In the genomic region with DNA sequence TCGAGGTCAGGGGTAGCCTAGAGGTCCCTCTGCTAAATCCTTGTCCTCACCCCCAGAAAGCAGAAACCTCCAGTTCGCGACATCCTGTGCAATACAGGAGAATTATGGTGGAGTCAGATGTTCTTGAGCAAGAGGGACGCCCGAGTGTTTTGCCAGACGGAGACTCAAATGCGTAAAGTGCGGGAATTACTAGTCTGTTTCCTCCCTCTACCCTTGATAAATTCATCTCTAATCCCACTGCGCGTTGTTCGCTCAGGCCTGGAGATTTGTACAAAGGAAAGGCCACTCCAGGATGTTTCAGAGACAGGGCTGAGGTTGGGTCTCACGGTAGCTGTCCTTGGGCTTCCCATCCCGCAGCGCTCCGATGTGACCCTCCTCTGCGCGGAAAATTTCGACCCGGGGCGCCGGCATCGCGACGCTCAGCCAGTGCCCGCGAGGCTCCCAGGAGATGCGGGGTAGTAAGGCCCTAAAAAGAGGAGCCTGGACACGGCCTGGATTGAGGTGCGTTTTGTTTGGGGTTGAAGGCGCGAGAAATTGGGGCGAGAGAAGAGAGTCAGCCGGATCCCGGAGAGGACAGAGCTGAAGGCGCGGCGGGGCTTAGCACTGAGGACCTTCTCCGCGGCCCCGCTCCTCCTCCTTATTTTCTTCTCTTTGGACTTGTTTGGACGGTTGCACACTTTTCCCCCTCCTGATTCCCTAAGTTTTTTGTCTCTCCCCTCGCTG, we compare ENCODE assay signal across 11 cellular contexts. TPM values are rescaled to one million over a fixed set of nuclear protein-coding genes. Genes with fewer than 3 reads are reported as not detected.
DNase-seq lines count a peak whose midpoint lies in the region; ATAC-seq, FAIRE-seq and TF ChIP-seq lines count a peak whose summit lies in the region.
"Had no signal": no experiment of that assay in that cellular context is flagged by ENCODE, and none has a peak within 500 bp of the region (broad histone marks: within the 10 kb centered on the region; RNA-seq: fewer than 3 reads in every experiment).

No MANE protein-coding gene starts in this region.

- H3K27ac ChIP-seq in CD4-positive, CD25-positive, alpha-beta regulatory T cell (ENCODE audit: insufficient read depth, low read length, poor library complexity, severe bottlenecking) = no peak overlapping the region
- H3K27ac ChIP-seq in GM12878 (ENCODE audit: control insufficient read depth, insufficient read depth) = no peak overlapping the region
- no peak overlapping the region for H3K27ac ChIP-seq in naive thymus-derived CD4-positive, alpha-beta T cell (ENCODE audit: low read depth, low read length)

- no peak for TF ChIP-seq RAD21 in GM12878 (IDR thresholded peaks at IDR 0.05; ENCODE audit: insufficient read depth, low read depth, low read length)

- intact Hi-C loops in GM12878 (cut with micrococcal nuclease; ENCODE audit: unreplicated experiment) = no loop called here
- intact Hi-C loops in naive thymus-derived CD4-positive, alpha-beta T cell (cut with micrococcal nuclease) = loop anchor here in 1 of 2 donors (5.0 kb wide), 1 partner anchor 111 kb away; no protein-coding TSS in a partner anchor

- no TSS peak for BruUV-seq in GM12878 (replicated peaks; lab: Mats Ljungman, UMichigan)

- no peaks in the 10 kb centered on the region for H3K79me2 ChIP-seq in GM12878 (ENCODE audit: control insufficient read depth, insufficient read depth, low read length)

- H3K4me1 ChIP-seq in CD4-positive, CD25-positive, alpha-beta regulatory T cell (ENCODE audit: control insufficient read depth, insufficient read depth, low read length, poor library complexity, severe bottlenecking) = no peaks in the 10 kb centered on the region
- no peaks in the 10 kb centered on the region for H3K4me1 ChIP-seq in GM12878 (ENCODE audit: control insufficient read depth, insufficient read depth, low read length)
- peaks cover 0 to 24% of the 10 kb centered on the region in 2 donors for H3K4me1 ChIP-seq in naive thymus-derived CD4-positive, alpha-beta T cell (ENCODE audit: control insufficient read depth in 2 of 2, insufficient read depth in 2 of 2, low read length in 2 of 2)

- H3K9me3 Mint-ChIP-seq in CD4-positive, CD25-positive, alpha-beta regulatory T cell = peaks cover 0 to 13% (median 2%) of the 10 kb centered on the region in 7 donors
- peaks cover 7 to 22% (median 13%) of the 10 kb centered on the region in 11 donors for H3K9me3 Mint-ChIP-seq in naive thymus-derived CD4-positive, alpha-beta T cell

- H3K4me2 ChIP-seq in GM12878 (ENCODE audit: control insufficient read depth, insufficient read depth) = no peak overlapping the region

- peaks cover 90% of the 10 kb centered on the region for H3K27me3 Mint-ChIP-seq in CD4-positive, CD25-positive, alpha-beta regulatory T cell
- H3K27me3 Mint-ChIP-seq in naive thymus-derived CD4-positive, alpha-beta T cell = peaks cover 90 to 96% (median 92%) of the 10 kb centered on the region in 5 donors

- SMC1A ChIA-PET in GM12878 (lab: Charles Lee; ENCODE audit: uncharacterized antibody, unreplicated experiment) = no interaction called here

- no peak overlapping the region for H3K9ac ChIP-seq in GM12878 (ENCODE audit: control insufficient read depth, insufficient read depth, low read length)

- peaks cover 46% of the 10 kb centered on the region for H3K27me3 ChIP-seq in CD4-positive, CD25-positive, alpha-beta regulatory T cell (ENCODE audit: control insufficient read depth, insufficient read depth, low read length)
- H3K27me3 ChIP-seq in GM12878 (replicated peaks in 1 of 2; ENCODE audit: control insufficient read depth in 2 of 2, insufficient read depth in 2 of 2, low read length in 1 of 2) = peaks cover 18 to 49% of the 10 kb centered on the region in 2 experiments
- peaks cover 28 to 38% of the 10 kb centered on the region in 2 donors for H3K27me3 ChIP-seq in naive thymus-derived CD4-positive, alpha-beta T cell (ENCODE audit: control insufficient read depth in 2 of 2, insufficient read depth in 2 of 2, low read length in 2 of 2)

- no peak overlapping the region for H3K4me3 ChIP-seq in CD4-positive, CD25-positive, alpha-beta regulatory T cell (ENCODE audit: low read depth, low read length)
- H3K4me3 ChIP-seq in HFF-Myc (replicated peaks; ENCODE audit: low read depth, low read length) (0 out of 2 replicates have a peak overlapping the region, but pooled peaks have one; percentile 13), GM12878 (no peak overlapping the region)
- no peak overlapping the region for H3K4me3 ChIP-seq in naive thymus-derived CD4-positive, alpha-beta T cell (ENCODE audit: low read length)

- POLR2A ChIA-PET in GM12878 (lab: Charles Lee) = no interaction called here
- POLR2A ChIA-PET in naive thymus-derived CD4-positive, alpha-beta T cell (lab: Charles Lee) = no interaction called here

- no peak for DNase-seq in CD4-positive, CD25-positive, alpha-beta regulatory T cell
- DNase-seq in HFF-Myc (ENCODE audit: extremely low read depth, low read depth) (no peak), GM12878 (ENCODE audit: low read depth, low spot score) (no peak), UCSD-AML1 (lab: John Stamatoyannopoulos, UW; ENCODE audit: unreplicated experiment) (no peak), T1000 (lab: John Stamatoyannopoulos, UW) (no peak), MV-4-11 (lab: John Stamatoyannopoulos, UW) (no peak)
- DNase-seq in naive thymus-derived CD4-positive, alpha-beta T cell = no peak
- DNase-seq in stimulated activated naive CD4-positive, alpha-beta T cell (lab: John Stamatoyannopoulos, UW) = no peak
- DNase-seq: NCI-H1092 treated with DMSO at 0.1 percent for 48 hours had no signal

- ATAC-seq in CD4-positive, CD25-positive, alpha-beta regulatory T cell (ENCODE audit: low read depth in 2 of 2) = no peak
- ATAC-seq in GM12878 = no peak
- no peak for ATAC-seq in naive thymus-derived CD4-positive, alpha-beta T cell

- peak overlapping the region in 3 of 4 donors; percentile 52 to 70 (median 64) for H3K4me3 Mint-ChIP-seq in CD4-positive, CD25-positive, alpha-beta regulatory T cell
- peak overlapping the region; percentile 51 to 81 (median 65) for H3K4me3 Mint-ChIP-seq in naive thymus-derived CD4-positive, alpha-beta T cell

- H3K36me3 Mint-ChIP-seq in CD4-positive, CD25-positive, alpha-beta regulatory T cell = peaks cover 3% of the 10 kb centered on the region
- peaks cover 0 to 17% (median 9%) of the 10 kb centered on the region in 5 donors for H3K36me3 Mint-ChIP-seq in naive thymus-derived CD4-positive, alpha-beta T cell

- peaks cover 4 to 44% (median 12%) of the 10 kb centered on the region in 4 donors for H3K4me1 Mint-ChIP-seq in CD4-positive, CD25-positive, alpha-beta regulatory T cell
- H3K4me1 Mint-ChIP-seq in naive thymus-derived CD4-positive, alpha-beta T cell = peaks cover 35 to 64% (median 50%) of the 10 kb centered on the region in 7 donors

- RAD21 ChIA-PET in GM12878 (lab: Charles Lee; ENCODE audit: unreplicated experiment) = no interaction called here

- no peak overlapping the region for H3K27ac Mint-ChIP-seq in CD4-positive, CD25-positive, alpha-beta regulatory T cell
- H3K27ac Mint-ChIP-seq in naive thymus-derived CD4-positive, alpha-beta T cell = peak overlapping the region in 1 of 9 donors; percentile 69

- no peaks in the 10 kb centered on the region for H4K20me1 ChIP-seq in GM12878 (ENCODE audit: control insufficient read depth, insufficient read depth)

- in situ Hi-C loops in GM12878 (cut with MboI) = no loop called here

- no peak for TF ChIP-seq CTCF in HFF-Myc (IDR thresholded peaks at IDR 0.05; ENCODE audit: low read depth, low read length, missing control alignments)
- no peak for TF ChIP-seq CTCF in GM12878 (IDR thresholded peaks at IDR 0.05 in 2 of 3, conservative IDR thresholded peaks at IDR 0.05 in 1 of 3; ENCODE audit: control insufficient read depth in 2 of 3, extremely low read depth in 1 of 3, insufficient read depth in 1 of 3, low read depth in 3 of 3, low read length in 3 of 3)

- no peak for FAIRE-seq in GM12878 (lab: Jason Lieb, UNC)

- no peak overlapping the region for H2AFZ ChIP-seq in GM12878 (ENCODE audit: control insufficient read depth, low read depth, low read length)

- CTCF ChIA-PET in GM12878 (lab: Yijun Ruan, JAX) = no interaction called here
- CTCF ChIA-PET in naive thymus-derived CD4-positive, alpha-beta T cell (lab: Charles Lee) = no interaction called here

- no peaks in the 10 kb centered on the region for H3K9me3 ChIP-seq in CD4-positive, CD25-positive, alpha-beta regulatory T cell (ENCODE audit: control insufficient read depth in 2 of 2, low read length in 2 of 2)
- peaks cover 2% of the 10 kb centered on the region; the same call in 2 of the 3 replicates for H3K9me3 ChIP-seq in GM12878 (replicated peaks; ENCODE audit: control insufficient read depth, insufficient read depth, low read length)
- no peaks in the 10 kb centered on the region for H3K9me3 ChIP-seq in naive thymus-derived CD4-positive, alpha-beta T cell (ENCODE audit: control insufficient read depth in 2 of 3, low read length in 3 of 3)

- no peaks in the 10 kb centered on the region for H3K36me3 ChIP-seq in CD4-positive, CD25-positive, alpha-beta regulatory T cell (ENCODE audit: control insufficient read depth, insufficient read depth, low read length)
- H3K36me3 ChIP-seq in GM12878 (ENCODE audit: control insufficient read depth in 2 of 2, insufficient read depth in 2 of 2, low read length in 1 of 2) = no peaks in the 10 kb centered on the region
- no peaks in the 10 kb centered on the region for H3K36me3 ChIP-seq in naive thymus-derived CD4-positive, alpha-beta T cell (ENCODE audit: control insufficient read depth in 2 of 3, insufficient read depth in 3 of 3, low read length in 3 of 3)

- no peak for TF ChIP-seq EP300 in GM12878 (IDR thresholded peaks at IDR 0.05; ENCODE audit: borderline replicate concordance in 1 of 2, control insufficient read depth in 1 of 2, low read depth in 2 of 2, low read length in 2 of 2)

- 37% methylated on average over 42 of the region's 42 CpGs for WGBS in GM12878 (ENCODE audit: insufficient coverage, insufficient replicate concordance, low lambda C conversion rate, missing lambda C conversion rate)

- no peak for TF ChIP-seq POLR2A in GM12878 (IDR thresholded peaks at IDR 0.05; ENCODE audit: low read depth, low read length)

RNA-seq across cellular contexts. Expression of gene NEUROD1, which starts 2.6 kb away (rescaled TPM):
- total RNA-seq in CD4-positive, CD25-positive, alpha-beta regulatory T cell = not detected
- not detected for polyA plus RNA-seq in CD4-positive, CD25-positive, alpha-beta regulatory T cell
- not detected in 2 replicates for total RNA-seq in GM12878 (2013; cell fraction: nucleolus; rRNA removed)
- not detected in 2 replicates for total RNA-seq in GM12878 (2014; rRNA removed)
- total RNA-seq in GM12878 (2014; rRNA removed; fragmentation: Illumina TruSeq; extraction: Trizol) = not detected in 2 replicates
- not detected in 2 replicates for total RNA-seq in GM12878 (2021)
- polyA plus RNA-seq in GM12878 (2011; ENCODE audit: low read depth) = not detected
- polyA plus RNA-seq in GM12878 (2011; rRNA removed) = not detected in 2 replicates
- not detected in 2 replicates for polyA plus RNA-seq in GM12878 (2011; cell fraction: cytosol; rRNA removed)
- not detected in 2 replicates for polyA plus RNA-seq in GM12878 (2011; cell fraction: nucleus; rRNA removed)
- not detected in 2 replicates for polyA plus RNA-seq in GM12878 (2012)
- not detected in 2 replicates for polyA plus RNA-seq in GM12878 (2014; fragmentation: Illumina TruSeq; extraction: Trizol)
- not detected for polyA plus RNA-seq in GM12878 (2014; fragmentation: Nextera tagmentation; extraction: Ambion mirVana)
- polyA plus RNA-seq in GM12878 (2014; rRNA removed) = not detected in 2 replicates
- polyA plus RNA-seq in GM12878 (2016; fragmentation: Nextera tagmentation; extraction: Ambion mirVana) = not detected
- not detected in 2 replicates for polyA minus RNA-seq in GM12878 (2011; rRNA and poly(A)+ RNA removed)
- polyA minus RNA-seq in GM12878 (2011; cell fraction: cytosol; rRNA and poly(A)+ RNA removed) = not detected in 2 replicates
- polyA minus RNA-seq in GM12878 (2011; cell fraction: nucleus; rRNA and poly(A)+ RNA removed) = not detected in 2 replicates
- not detected for total RNA-seq in naive thymus-derived CD4-positive, alpha-beta T cell
- polyA plus RNA-seq in naive thymus-derived CD4-positive, alpha-beta T cell = not detected
- total RNA-seq: mesenteric fat pad, OCI-LY7 had no signal

RNA-seq across cellular contexts. Expression of gene CERKL, which starts 26.1 kb away (rescaled TPM):
- not detected for total RNA-seq in CD4-positive, CD25-positive, alpha-beta regulatory T cell
- polyA plus RNA-seq in CD4-positive, CD25-positive, alpha-beta regulatory T cell = 10 to 100 TPM in 2 of 4 donors, 1 to 10 TPM in 2; 4.2 to 12.0 (median 9.0) TPM
- not detected in 2 replicates for total RNA-seq in GM12878 (2013; cell fraction: nucleolus; rRNA removed)
- total RNA-seq in GM12878 (2014; rRNA removed) (0.05 and 0.11 TPM in 2 replicates), GM12878 (2014; rRNA removed; fragmentation: Illumina TruSeq; extraction: Trizol) (0.05 and 0.09 TPM in 2 replicates), GM12878 (2021) (not detected in 2 replicates)
- polyA plus RNA-seq in GM12878 (2011; ENCODE audit: low read depth) = 6.8 TPM
- polyA plus RNA-seq in GM12878 (2011; rRNA removed) (0.22 and 0.37 TPM in 2 replicates), GM12878 (2014; fragmentation: Illumina TruSeq; extraction: Trizol) (not detected in 2 replicates), GM12878 (2014; fragmentation: Nextera tagmentation; extraction: Ambion mirVana) (10 to 100 TPM; 19.1 to 23.0 TPM), GM12878 (2014; rRNA removed) (0.05 TPM in 1 of 2 replicates, not detected in the other), GM12878 (2016; fragmentation: Nextera tagmentation; extraction: Ambion mirVana) (10 to 100 TPM; 11.8 to 13.6 TPM)
- polyA plus RNA-seq in GM12878 (2011; cell fraction: cytosol; rRNA removed) = 0.12 and 0.15 TPM in 2 replicates
- polyA plus RNA-seq in GM12878 (2011; cell fraction: nucleus; rRNA removed) = 0.18 and 0.25 TPM in 2 replicates
- polyA plus RNA-seq in GM12878 (2012) = 16.5 and 17.4 TPM in 2 replicates
- 0.29 and 0.41 TPM in 2 replicates for polyA minus RNA-seq in GM12878 (2011; rRNA and poly(A)+ RNA removed)
- polyA minus RNA-seq in GM12878 (2011; cell fraction: cytosol; rRNA and poly(A)+ RNA removed) = not detected in 2 replicates
- polyA minus RNA-seq in GM12878 (2011; cell fraction: nucleus; rRNA and poly(A)+ RNA removed) = 0.12 and 0.29 TPM in 2 replicates
- total RNA-seq in naive thymus-derived CD4-positive, alpha-beta T cell = under 1 TPM in 1 of 5 experiments, not detected in 4; 0.20 TPM
- 10 to 100 TPM in 1 of 2 donors, 1 to 10 TPM in 1; 4.5 to 14.7 TPM for polyA plus RNA-seq in naive thymus-derived CD4-positive, alpha-beta T cell
- total RNA-seq: mesenteric fat pad, OCI-LY7 had no signal
